In genomic region chr6:31865205-31866118, GRCh38 we compare ENCODE assay signal across 20 cellular contexts. TPM values are rescaled to one million over a fixed set of nuclear protein-coding genes. Genes with fewer than 3 reads are reported as not detected.
DNase-seq lines count a peak whose midpoint lies in the region; ATAC-seq, FAIRE-seq and TF ChIP-seq lines count a peak whose summit lies in the region.
"Had no signal": no experiment of that assay in that cellular context is flagged by ENCODE, and none has a peak within 500 bp of the region (broad histone marks: within the 10 kb centered on the region; RNA-seq: fewer than 3 reads in every experiment).

No MANE protein-coding gene starts in this region.

- H3K79me2 ChIP-seq in hepatocyte: peaks cover 19% of the 10 kb centered on the region

- peaks cover 29% of the 10 kb centered on the region for H3K4me1 Mint-ChIP-seq in activated naive CD4-positive, alpha-beta T cell treated with anti-CD3 and anti-CD28 coated beads, Interleukin-2, amount 10 ng/mL, durations not matched to agents 7 days and 5 days

- in situ Hi-C loops in SK-MEL-5 (cut with HindIII; ENCODE audit: low pct_unique_long_range_greater_than_20kb, low sequenced_read_pairs): no loop called here

- no peak for DNase-seq in activated naive CD4-positive, alpha-beta T cell treated with anti-CD3 and anti-CD28 coated beads, Interleukin-2, amount 10 ng/mL, durations not matched to agents 7 days and 5 days
- no peak for DNase-seq in activated naive CD4-positive, alpha-beta T cell treated with anti-CD3 and anti-CD28 coated beads, Interleukin-2, amount 50 U/mL, for 16 hours
- peak; percentile 28 for DNase-seq in SK-MEL-5 (ENCODE audit: low read depth, low spot score)
- DNase-seq in hepatocyte (ENCODE audit: low spot score): peak; percentile 38
- DNase-seq in small intestine: peak; percentile 14
- no peak for DNase-seq in OCI-M2 (lab: John Stamatoyannopoulos, UW; ENCODE audit: unreplicated experiment)
- DNase-seq in WERI-Rb-1: no peak
- DNase-seq: anterior cingulate cortex; CD8-positive, alpha-beta memory T cell; HCEC 1CT; head of caudate nucleus; NCI-H1417 had no signal

- ATAC-seq in GM18520 (IDR thresholded peaks at IDR 0.05; ENCODE audit: unreplicated experiment): no peak
- ATAC-seq: activated T-helper 17 cell treated with anti-CD3 and anti-CD28 coated beads, Interleukin-2, amount 50 U/mL, for 72 hours; esophagus mucosa; GM12878 had no signal

- H3K27ac ChIP-seq in hepatocyte: peak overlapping the region; percentile 11
- no peak overlapping the region for H3K27ac ChIP-seq in small intestine (ENCODE audit: low read depth in 1 of 2, low read length in 1 of 2)
- H3K27ac ChIP-seq in WERI-Rb-1: no peak overlapping the region

- no peaks in the 10 kb centered on the region for H3K36me3 ChIP-seq in hepatocyte (replicated peaks; ENCODE audit: insufficient read depth, low read depth)
- H3K36me3 ChIP-seq in small intestine (ENCODE audit: control insufficient read depth in 2 of 2, insufficient read depth in 2 of 2, low read length in 2 of 2): peaks cover 2 to 8% of the 10 kb centered on the region in 2 donors
- H3K36me3 ChIP-seq in WERI-Rb-1: peaks cover 6% of the 10 kb centered on the region; the same call in 1 of the 2 replicates

- H2AFZ ChIP-seq in hepatocyte: no peak overlapping the region

- H3K9me3 ChIP-seq in hepatocyte (ENCODE audit: low read depth) (no peaks in the 10 kb centered on the region), small intestine (ENCODE audit: control insufficient read depth, low read depth) (no peaks in the 10 kb centered on the region), WERI-Rb-1 (ENCODE audit: severe bottlenecking) (no peaks in the 10 kb centered on the region)

- H3K27ac Mint-ChIP-seq in activated naive CD4-positive, alpha-beta T cell treated with anti-CD3 and anti-CD28 coated beads, Interleukin-2, amount 10 ng/mL, durations not matched to agents 7 days and 5 days: peak overlapping the region; percentile 87
- H3K27ac Mint-ChIP-seq: activated T-helper 17 cell treated with anti-CD3 and anti-CD28 coated beads, Interleukin-2, amount 50 U/mL, for 72 hours had no signal

- H3K4me1 ChIP-seq in hepatocyte (ENCODE audit: insufficient read depth) (peaks cover 5% of the 10 kb centered on the region), small intestine (ENCODE audit: control insufficient read depth in 2 of 2, insufficient read depth in 1 of 2, low read depth in 1 of 2, low read length in 1 of 2) (no peaks in the 10 kb centered on the region)

- no peak for TF ChIP-seq CTCF in hepatocyte (IDR thresholded peaks at IDR 0.05; ENCODE audit: poor library complexity)
- TF ChIP-seq CTCF in WERI-Rb-1 (IDR thresholded peaks at IDR 0.05; ENCODE audit: low read depth, low read length): no peak

- WGBS in hepatocyte (ENCODE audit: low lambda C conversion rate, missing lambda C conversion rate): 78% methylated on average over 21 of the region's 21 CpGs
- WGBS in small intestine, 3 donors: 75 to 81% (median 77%) methylated on average over 21 of the region's 21 CpGs

- CTCF ChIA-PET in activated naive CD4-positive, alpha-beta T cell treated with anti-CD3 and anti-CD28 coated beads, Interleukin-2, amount 10 ng/mL, durations not matched to agents 7 days and 5 days (lab: Charles Lee): interaction anchor here (0.9 kb wide), 1 partner anchor 35 kb away, joined by 4 read pairs; no protein-coding TSS in a partner anchor

- peaks cover 26% of the 10 kb centered on the region for H3K27me3 Mint-ChIP-seq in activated naive CD4-positive, alpha-beta T cell treated with anti-CD3 and anti-CD28 coated beads, Interleukin-2, amount 10 ng/mL, durations not matched to agents 7 days and 5 days
- H3K27me3 Mint-ChIP-seq: activated T-helper 17 cell treated with anti-CD3 and anti-CD28 coated beads, Interleukin-2, amount 50 U/mL, for 72 hours had no signal

- H3K4me3 Mint-ChIP-seq in activated naive CD4-positive, alpha-beta T cell treated with anti-CD3 and anti-CD28 coated beads, Interleukin-2, amount 10 ng/mL, durations not matched to agents 7 days and 5 days: no peak overlapping the region

- no peaks in the 10 kb centered on the region for H3K27me3 ChIP-seq in hepatocyte
- no peaks in the 10 kb centered on the region for H3K27me3 ChIP-seq in small intestine (ENCODE audit: control insufficient read depth in 2 of 2, insufficient read depth in 2 of 2, low read length in 2 of 2)
- H3K27me3 ChIP-seq in WERI-Rb-1 (ENCODE audit: insufficient read depth, low read depth, severe bottlenecking): no peaks in the 10 kb centered on the region

- H3K36me3 Mint-ChIP-seq in activated naive CD4-positive, alpha-beta T cell treated with anti-CD3 and anti-CD28 coated beads, Interleukin-2, amount 10 ng/mL, durations not matched to agents 7 days and 5 days: peaks cover 3% of the 10 kb centered on the region

- H3K4me3 ChIP-seq in hepatocyte (no peak overlapping the region), small intestine (ENCODE audit: low read depth in 1 of 2, low read length in 2 of 2) (no peak overlapping the region), WERI-Rb-1 (ENCODE audit: low read depth, low read length) (no peak overlapping the region)
- H3K4me3 ChIP-seq: GM12878, smooth muscle cell had no signal

- no peak for FAIRE-seq in small intestine (lab: Jason Lieb, UNC)
- FAIRE-seq: GM12878, urothelium cell line had no signal

- no peaks in the 10 kb centered on the region for H3K9me3 Mint-ChIP-seq in activated naive CD4-positive, alpha-beta T cell treated with anti-CD3 and anti-CD28 coated beads, Interleukin-2, amount 10 ng/mL, durations not matched to agents 7 days and 5 days
- H3K9me3 Mint-ChIP-seq: activated T-helper 17 cell treated with anti-CD3 and anti-CD28 coated beads, Interleukin-2, amount 50 U/mL, for 72 hours; CD8-positive, alpha-beta memory T cell; dendritic cell treated with granulocyte-macrophage colony-stimulating factor and Interleukin-4, amounts not matched to agents 40 ng/mL and 50 ng/mL, for 4 days had no signal

- H4K20me1 ChIP-seq in hepatocyte (ENCODE audit: insufficient read depth, poor library complexity, severe bottlenecking): peaks cover 2% of the 10 kb centered on the region

- H3K4me2 ChIP-seq in hepatocyte: no peak overlapping the region
- H3K4me2 ChIP-seq: smooth muscle cell had no signal

- no peaks in the 10 kb centered on the region for H3K9me2 ChIP-seq in hepatocyte (replicated peaks; ENCODE audit: insufficient read depth)

RNA-seq across cellular contexts. Expression of gene NEU1, which starts 2.8 kb away (rescaled TPM):
- total RNA-seq in SK-MEL-5 (2014; rRNA removed; shearing (Covaris generic)): 213 and 215 TPM in 2 replicates
- 325 and 335 TPM in 2 replicates for polyA plus RNA-seq in SK-MEL-5 (2015; cell fraction: cytosol; rRNA removed)
- polyA plus RNA-seq in SK-MEL-5 (2015; cell fraction: nucleus; rRNA removed): 59.7 and 63.5 TPM in 2 replicates
- total RNA-seq in hepatocyte: 402 and 407 TPM in 2 replicates
- 331 and 388 TPM in 2 replicates for polyA plus RNA-seq in hepatocyte
- polyA plus RNA-seq in small intestine: 10 to 100 TPM; 24.8 to 38.3 (median 36.5) TPM

RNA-seq across cellular contexts. Expression of gene SLC44A4, which starts 13.3 kb away (rescaled TPM):
- not detected in 2 replicates for total RNA-seq in SK-MEL-5 (2014; rRNA removed; shearing (Covaris generic))
- not detected in 2 replicates for polyA plus RNA-seq in SK-MEL-5 (2015; cell fraction: cytosol; rRNA removed)
- not detected in 2 replicates for polyA plus RNA-seq in SK-MEL-5 (2015; cell fraction: nucleus; rRNA removed)
- 76.2 and 92.0 TPM in 2 replicates for total RNA-seq in hepatocyte
- polyA plus RNA-seq in hepatocyte (73.5 and 90.8 TPM in 2 replicates), small intestine (100 to 1,000 TPM in 2 of 3 donors, 10 to 100 TPM in 1; 82.3 to 132 (median 129) TPM)
- total RNA-seq: A673; CD8-positive, alpha-beta memory T cell had no signal
- polyA plus RNA-seq: CD8-positive, alpha-beta memory T cell had no signal

RNA-seq across cellular contexts. Expression of gene EHMT2, which starts 32.0 kb away (rescaled TPM):
- total RNA-seq in SK-MEL-5 (2014; rRNA removed; shearing (Covaris generic)): 39.4 and 47.7 TPM in 2 replicates
- polyA plus RNA-seq in SK-MEL-5 (2015; cell fraction: cytosol; rRNA removed): 54.2 and 56.7 TPM in 2 replicates
- 77.8 and 82.3 TPM in 2 replicates for polyA plus RNA-seq in SK-MEL-5 (2015; cell fraction: nucleus; rRNA removed)
- 34.1 and 41.9 TPM in 2 replicates for total RNA-seq in hepatocyte
- polyA plus RNA-seq in hepatocyte (40.0 and 44.6 TPM in 2 replicates), small intestine (10 to 100 TPM; 27.8 to 42.4 (median 32.4) TPM)

RNA-seq across cellular contexts. Expression of gene ZBTB12, which starts 36.4 kb away (rescaled TPM):
- 1.3 and 2.2 TPM in 2 replicates for total RNA-seq in SK-MEL-5 (2014; rRNA removed; shearing (Covaris generic))
- 3.6 and 3.8 TPM in 2 replicates for polyA plus RNA-seq in SK-MEL-5 (2015; cell fraction: cytosol; rRNA removed)
- 1.6 and 4.2 TPM in 2 replicates for polyA plus RNA-seq in SK-MEL-5 (2015; cell fraction: nucleus; rRNA removed)
- total RNA-seq in hepatocyte: 4.4 and 4.9 TPM in 2 replicates
- polyA plus RNA-seq in hepatocyte (0.07 TPM in 1 of 2 replicates, not detected in the other), small intestine (1 to 10 TPM; 1.6 to 8.6 (median 1.9) TPM)
- polyA plus RNA-seq: CD8-positive, alpha-beta memory T cell; smooth muscle cell had no signal

RNA-seq across cellular contexts. Expression of gene HSPA1B, which starts 37.9 kb away (rescaled TPM):
- total RNA-seq in SK-MEL-5 (2014; rRNA removed; shearing (Covaris generic)): 104 TPM in 2 replicates
- 127 and 135 TPM in 2 replicates for polyA plus RNA-seq in SK-MEL-5 (2015; cell fraction: cytosol; rRNA removed)
- polyA plus RNA-seq in SK-MEL-5 (2015; cell fraction: nucleus; rRNA removed): 30.9 and 34.3 TPM in 2 replicates
- 172 and 177 TPM in 2 replicates for total RNA-seq in hepatocyte
- polyA plus RNA-seq in hepatocyte (82.1 and 111 TPM in 2 replicates), small intestine (10 to 100 TPM; 16.5 to 47.4 (median 22.6) TPM)

Comparison
In these comparisons a context has a peak if more than half of its experiments do, and no peak if none do; other contexts are left out.
1. DNase-seq: peak in SK-MEL-5 (single experiment), hepatocyte (single experiment) and small intestine (single experiment); none in activated naive CD4-positive, alpha-beta T cell treated with anti-CD3 and anti-CD28 coated beads, Interleukin-2, amount 10 ng/mL, durations not matched to agents 7 days and 5 days (single experiment), activated naive CD4-positive, alpha-beta T cell treated with anti-CD3 and anti-CD28 coated beads, Interleukin-2, amount 50 U/mL, for 16 hours (single experiment), OCI-M2 (single experiment) and WERI-Rb-1 (single experiment).
2. RNA of gene SLC44A4, which starts 13.3 kb away (total RNA-seq): 76.2 to 92.0 TPM in hepatocyte; not detected in SK-MEL-5; every median in the first group is over 10 times any median in the second.